In genomic region chr15:80152896-80153876, GRCh38 we compare ENCODE assay signal across 1 cellular context.
TF ChIP-seq lines count a peak whose summit lies in the region.

Gene FAH (plus strand): TSS chr15:80152999. CDS start chr15:80153055, 56 bp downstream.

TF ChIP-seq in HepG2, 621 proteins besides CTCF, POLR2A, EP300 and RAD21 (continued from another document and continues in another):
- TF ChIP-seq HNF1A (IDR thresholded peaks at IDR 0.05; ENCODE audit: low read depth) (no peak), HNF1A (CRISPR knock-in tag; IDR thresholded peaks at IDR 0.05; ENCODE audit: borderline replicate concordance) (no peak), ETV5 (CRISPR knock-in tag; IDR thresholded peaks at IDR 0.05; ENCODE audit: borderline replicate concordance) (peak; percentile 60; the same call in 1 of the 2 replicates), AKAP8 (CRISPR knock-in tag; IDR thresholded peaks at IDR 0.05) (no peak), SRSF1 (optimal IDR thresholded peaks at IDR 0.05; ENCODE audit: low read depth, low read length) (no peak), ZNF350 (CRISPR knock-in tag; IDR thresholded peaks at IDR 0.05; ENCODE audit: borderline replicate concordance, low read depth) (peak; percentile 52; the same call in 1 of the 2 replicates), ZNF446 (CRISPR knock-in tag; IDR thresholded peaks at IDR 0.05) (no peak), SP5 (CRISPR knock-in tag; IDR thresholded peaks at IDR 0.05; ENCODE audit: borderline replicate concordance, low read depth) (peak; percentile 87), ZNF205 (CRISPR knock-in tag; IDR thresholded peaks at IDR 0.05) (no peak), SATB2 (CRISPR knock-in tag; IDR thresholded peaks at IDR 0.05) (no peak), TGIF2 (CRISPR knock-in tag; IDR thresholded peaks at IDR 0.05) (0 out of 2 replicates have a peak, but pooled peaks have one; percentile 24), KDM1A (CRISPR knock-in tag; IDR thresholded peaks at IDR 0.05) (no peak), FOXA3 (CRISPR knock-in tag; IDR thresholded peaks at IDR 0.05) (peak; percentile 10; the same call in 1 of the 2 replicates), ZNF44 (CRISPR knock-in tag; IDR thresholded peaks at IDR 0.05) (no peak), ZNF253 (CRISPR knock-in tag; IDR thresholded peaks at IDR 0.05; ENCODE audit: borderline replicate concordance) (no peak), PREB (CRISPR knock-in tag; IDR thresholded peaks at IDR 0.05) (no peak), MNT (IDR thresholded peaks at IDR 0.05) (no peak), HNRNPH1 (optimal IDR thresholded peaks at IDR 0.05; ENCODE audit: low read depth, low read length) (no peak), ZNF629 (CRISPR knock-in tag; conservative IDR thresholded peaks at IDR 0.05) (0 out of 2 replicates have a peak, but pooled peaks have one; percentile 13), ASH2L (IDR thresholded peaks at IDR 0.05; ENCODE audit: insufficient read length, low read depth, low read length) (peak; percentile 50), ZNF737 (CRISPR knock-in tag; IDR thresholded peaks at IDR 0.05; ENCODE audit: borderline replicate concordance) (no peak), SYNCRIP (IDR thresholded peaks at IDR 0.05; ENCODE audit: insufficient read depth, low read depth, low read length) (no peak), ZNF142 (CRISPR knock-in tag; IDR thresholded peaks at IDR 0.05) (no peak), RCOR2 (CRISPR knock-in tag; IDR thresholded peaks at IDR 0.05) (no peak), SRSF4 (IDR thresholded peaks at IDR 0.05; ENCODE audit: low read depth, low read length, poor library complexity, severe bottlenecking) (no peak), MAZ (IDR thresholded peaks at IDR 0.05; ENCODE audit: borderline replicate concordance, low read depth, low read length) (no peak), MAZ (CRISPR knock-in tag; IDR thresholded peaks at IDR 0.05; ENCODE audit: low read depth) (peak; percentile 62; the same call in 1 of the 2 replicates), MIER3 (CRISPR knock-in tag; IDR thresholded peaks at IDR 0.05; ENCODE audit: borderline replicate concordance) (no peak), ZNF784 (CRISPR knock-in tag; IDR thresholded peaks at IDR 0.05; ENCODE audit: borderline replicate concordance) (0 out of 2 replicates have a peak, but pooled peaks have one; percentile 24), POLR2G (IDR thresholded peaks at IDR 0.05; ENCODE audit: low read depth, low read length) (peak; percentile 72), FLYWCH1 (CRISPR knock-in tag; IDR thresholded peaks at IDR 0.05) (no peak), ZNF644 (CRISPR knock-in tag; IDR thresholded peaks at IDR 0.05; ENCODE audit: low read depth) (no peak), ATF6 (CRISPR knock-in tag; conservative IDR thresholded peaks at IDR 0.05) (no peak), FOXJ3 (CRISPR knock-in tag; IDR thresholded peaks at IDR 0.05; ENCODE audit: borderline replicate concordance) (no peak), E2F2 (CRISPR knock-in tag; IDR thresholded peaks at IDR 0.05; ENCODE audit: borderline replicate concordance) (no peak), NFE2L1 (CRISPR knock-in tag; IDR thresholded peaks at IDR 0.05; ENCODE audit: borderline replicate concordance) (no peak), CREM (IDR thresholded peaks at IDR 0.05) (peak; percentile 34; the same call in 1 of the 2 replicates), CREM (CRISPR knock-in tag; IDR thresholded peaks at IDR 0.05) (no peak), ZNF776 (CRISPR knock-in tag; IDR thresholded peaks at IDR 0.05) (peak; percentile 83), NFIB (CRISPR knock-in tag; IDR thresholded peaks at IDR 0.05; ENCODE audit: borderline replicate concordance) (no peak), FIP1L1 (IDR thresholded peaks at IDR 0.05; ENCODE audit: borderline replicate concordance, insufficient read depth, low read depth, low read length) (no peak), THRA (CRISPR knock-in tag; IDR thresholded peaks at IDR 0.05; ENCODE audit: borderline replicate concordance) (no peak), REL (CRISPR knock-in tag; conservative IDR thresholded peaks at IDR 0.05) (no peak), FOXK2 (IDR thresholded peaks at IDR 0.05) (no peak), ZNF30 (CRISPR knock-in tag; IDR thresholded peaks at IDR 0.05) (0 out of 2 replicates have a peak, but pooled peaks have one; percentile 40), SPEN (CRISPR knock-in tag; IDR thresholded peaks at IDR 0.05; ENCODE audit: low read depth) (no peak), RFXANK (CRISPR knock-in tag; IDR thresholded peaks at IDR 0.05) (no peak), ZNF83 (CRISPR knock-in tag; IDR thresholded peaks at IDR 0.05; ENCODE audit: borderline replicate concordance) (no peak), PTBP1 (IDR thresholded peaks at IDR 0.05; ENCODE audit: low read depth, low read length, poor library complexity, severe bottlenecking) (no peak)
